In genomic region chr2:88739985-88740600, GRCh38 we compare ENCODE assay signal across 8 cellular contexts. TPM values are rescaled to one million over a fixed set of nuclear protein-coding genes. Genes with fewer than 3 reads are reported as not detected.
DNase-seq lines count a peak whose midpoint lies in the region; ATAC-seq and TF ChIP-seq lines count a peak whose summit lies in the region.

No MANE protein-coding gene starts in this region.

- H3K27me3 ChIP-seq in CD4-positive, CD25-positive, alpha-beta regulatory T cell (ENCODE audit: control insufficient read depth, insufficient read depth, low read length), result no peaks in the 10 kb centered on the region
- no peaks in the 10 kb centered on the region for H3K27me3 ChIP-seq in endodermal cell (ENCODE audit: control insufficient read depth, insufficient read depth, low read length, poor library complexity, severe bottlenecking)

- H3K4me3 Mint-ChIP-seq in CD4-positive, CD25-positive, alpha-beta regulatory T cell, result no peak overlapping the region
- H3K4me3 Mint-ChIP-seq in endodermal cell, result no peak overlapping the region

- WGBS in endodermal cell (ENCODE audit: insufficient coverage in 1 of 2, insufficient read length in 1 of 2), 2 experiments, result 54 to 100% methylated on average over 2 to 7 of the region's 7 CpGs

- TF ChIP-seq CTCF in endodermal cell (conservative IDR thresholded peaks at IDR 0.05), result peak; percentile 95

- H3K9me3 Mint-ChIP-seq in CD4-positive, CD25-positive, alpha-beta regulatory T cell, result peaks cover 0 to 5% (median 0%) of the 10 kb centered on the region in 7 donors
- peaks cover 34% of the 10 kb centered on the region for H3K9me3 Mint-ChIP-seq in endodermal cell

- peak; percentile 46 to 76 (median 67) for DNase-seq in CD4-positive, CD25-positive, alpha-beta regulatory T cell
- DNase-seq in NCI-H82 treated with DMSO at 0.1 percent for 48 hours (lab: John Stamatoyannopoulos, UW; ENCODE audit: unreplicated experiment), result peak; percentile 36
- DNase-seq in activated CD8-positive, alpha-beta memory T cell treated with anti-CD3 and anti-CD28 coated beads for 1 hour (ENCODE audit: extremely low read depth in 1 of 2, low read depth in 1 of 2), result peak; percentile 17 to 52
- DNase-seq in endodermal cell, result peak; percentile 92
- peak; percentile 74 for DNase-seq in mucosa of gallbladder (ENCODE audit: low spot score)
- peak; percentile 50 to 52 for DNase-seq in stimulated activated CD8-positive, alpha-beta memory T cell treated with anti-CD3 and anti-CD28 coated beads, Interleukin-7, amount 100 ng/mL, for 4 hours (ENCODE audit: low read depth in 2 of 2)

- peaks cover 5 to 21% (median 9%) of the 10 kb centered on the region in 4 donors for H3K4me1 Mint-ChIP-seq in CD4-positive, CD25-positive, alpha-beta regulatory T cell
- peaks cover 24% of the 10 kb centered on the region for H3K4me1 Mint-ChIP-seq in endodermal cell

- peaks cover 0 to under 1% of the 10 kb centered on the region in 2 experiments for H3K9me3 ChIP-seq in CD4-positive, CD25-positive, alpha-beta regulatory T cell (ENCODE audit: control insufficient read depth in 2 of 2, low read length in 2 of 2)
- peaks cover 44% of the 10 kb centered on the region for H3K9me3 ChIP-seq in endodermal cell (ENCODE audit: control insufficient read depth, low read length)

- no peak overlapping the region for H3K9ac ChIP-seq in endodermal cell (ENCODE audit: extremely low read depth, low read length, poor library complexity, severe bottlenecking)

- H3K4me1 ChIP-seq in CD4-positive, CD25-positive, alpha-beta regulatory T cell (ENCODE audit: control insufficient read depth, insufficient read depth, low read length, poor library complexity, severe bottlenecking), result no peaks in the 10 kb centered on the region
- peaks cover 10% of the 10 kb centered on the region for H3K4me1 ChIP-seq in endodermal cell (ENCODE audit: control insufficient read depth, insufficient read depth, low read length)

- peak overlapping the region in 2 of 3 donors; percentile 10 to 47 for H3K27ac Mint-ChIP-seq in CD4-positive, CD25-positive, alpha-beta regulatory T cell
- no peak overlapping the region for H3K27ac Mint-ChIP-seq in endodermal cell

- H3K36me3 Mint-ChIP-seq in CD4-positive, CD25-positive, alpha-beta regulatory T cell, result peaks cover 72% of the 10 kb centered on the region
- peaks cover 73% of the 10 kb centered on the region for H3K36me3 Mint-ChIP-seq in endodermal cell (ENCODE audit: low read depth)

- ATAC-seq in CD4-positive, CD25-positive, alpha-beta regulatory T cell (ENCODE audit: low read depth in 2 of 2), result peak; percentile 76 to 82
- ATAC-seq in GM19043 (IDR thresholded peaks at IDR 0.05; ENCODE audit: low read depth, unreplicated experiment), result peak; percentile 72
- peak; percentile 84 for ATAC-seq in HG03378 (IDR thresholded peaks at IDR 0.05; ENCODE audit: unreplicated experiment)

- no peaks in the 10 kb centered on the region for H3K27me3 Mint-ChIP-seq in CD4-positive, CD25-positive, alpha-beta regulatory T cell
- no peaks in the 10 kb centered on the region for H3K27me3 Mint-ChIP-seq in endodermal cell (ENCODE audit: insufficient read depth)

- peaks cover 68% of the 10 kb centered on the region for H3K36me3 ChIP-seq in CD4-positive, CD25-positive, alpha-beta regulatory T cell (ENCODE audit: control insufficient read depth, insufficient read depth, low read length)
- H3K36me3 ChIP-seq in endodermal cell (ENCODE audit: control insufficient read depth, insufficient read depth, low read length), result peaks cover 72% of the 10 kb centered on the region

- no peak overlapping the region for H3K4me3 ChIP-seq in CD4-positive, CD25-positive, alpha-beta regulatory T cell (ENCODE audit: low read depth, low read length)
- no peak overlapping the region for H3K4me3 ChIP-seq in endodermal cell (ENCODE audit: low read length)

- H3K27ac ChIP-seq in CD4-positive, CD25-positive, alpha-beta regulatory T cell (ENCODE audit: insufficient read depth, low read length, poor library complexity, severe bottlenecking), result no peak overlapping the region
- H3K27ac ChIP-seq in endodermal cell (ENCODE audit: low read depth, low read length), result no peak overlapping the region

RNA-seq across cellular contexts. Expression of gene RPIA, which starts 48.6 kb away (rescaled TPM):
- total RNA-seq in CD4-positive, CD25-positive, alpha-beta regulatory T cell, result 24.2 TPM
- 10 to 100 TPM; 41.8 to 51.9 (median 44.4) TPM for polyA plus RNA-seq in CD4-positive, CD25-positive, alpha-beta regulatory T cell
- total RNA-seq in endodermal cell, result 10 to 100 TPM; 16.2 to 26.0 TPM
- 23.4 TPM for polyA plus RNA-seq in endodermal cell (2013, experiment 1 of 2)
- polyA plus RNA-seq in endodermal cell (2013, experiment 2 of 2), result 22.4 TPM
- 24.4 TPM for total RNA-seq in mucosa of gallbladder

Comparison
In these comparisons a context has a peak if more than half of its experiments do, and no peak if none do; other contexts are left out.
1. DNase-seq: peak in every context shown above with its lines; median percentile 92 in endodermal cell; 74 in mucosa of gallbladder; 67 in CD4-positive, CD25-positive, alpha-beta regulatory T cell; 51 in stimulated activated CD8-positive, alpha-beta memory T cell treated with anti-CD3 and anti-CD28 coated beads, Interleukin-7, amount 100 ng/mL, for 4 hours; 36 in NCI-H82 treated with DMSO at 0.1 percent for 48 hours; 34 in activated CD8-positive, alpha-beta memory T cell treated with anti-CD3 and anti-CD28 coated beads for 1 hour.